ENCODE assay signal across 10 cellular contexts in genomic region chr2:96913398-96914202, GRCh38. TPM values are rescaled to one million over a fixed set of nuclear protein-coding genes. Genes with fewer than 3 reads are reported as not detected.
DNase-seq lines count a peak whose midpoint lies in the region; ATAC-seq, FAIRE-seq and TF ChIP-seq lines count a peak whose summit lies in the region.
"Had no signal": no experiment of that assay in that cellular context is flagged by ENCODE, and none has a peak within 500 bp of the region (broad histone marks: within the 10 kb centered on the region; RNA-seq: fewer than 3 reads in every experiment).

No MANE protein-coding gene starts in this region.

- DNase-seq in A549 (ENCODE audit: low read depth in 1 of 2, low spot score in 1 of 2): no peak
- DNase-seq in PC-3: no peak
- DNase-seq in natural killer cell: peak; percentile 29
- DNase-seq in NCI-H187 (lab: John Stamatoyannopoulos, UW): no peak
- no peak for DNase-seq in NCI-H524 (lab: John Stamatoyannopoulos, UW)
- no peak for DNase-seq in A172 (ENCODE audit: low spot score)
- DNase-seq: NCI-H345 had no signal

- intact Hi-C loops in PC-3 (cut with micrococcal nuclease) (no loop called here), natural killer cell (cut with micrococcal nuclease) (loop anchor here (5.0 kb wide), 1 partner anchor 36 kb away; no protein-coding TSS in a partner anchor)

- H3K27me3 Mint-ChIP-seq in activated T-helper 17 cell treated with anti-CD3 and anti-CD28 coated beads, Interleukin-2, amount 50 U/mL, for 72 hours: no peaks in the 10 kb centered on the region
- H3K27me3 Mint-ChIP-seq in natural killer cell (ENCODE audit: low read depth in 2 of 2): no peaks in the 10 kb centered on the region

- no peaks in the 10 kb centered on the region for H3K36me3 ChIP-seq in PC-3 (ENCODE audit: low read depth, low read length)
- H3K36me3 ChIP-seq: cardiac muscle cell had no signal

- no peaks in the 10 kb centered on the region for H3K4me1 ChIP-seq in A549
- peaks cover 13% of the 10 kb centered on the region for H3K4me1 ChIP-seq in PC-3 (ENCODE audit: insufficient read depth, low read length)

- H3K27me3 ChIP-seq in PC-3 (ENCODE audit: low read length): no peaks in the 10 kb centered on the region
- H3K27me3 ChIP-seq: cardiac muscle cell had no signal

- ATAC-seq in A549 (peak; percentile 32 to 38; a peak in 3 of 6 replicates), PC-3 (peak; percentile 53), natural killer cell (peak; percentile 70 to 81 (median 79)), HG03457 (IDR thresholded peaks at IDR 0.05; ENCODE audit: unreplicated experiment) (no peak)
- ATAC-seq in activated T-helper 17 cell treated with anti-CD3 and anti-CD28 coated beads, Interleukin-2, amount 50 U/mL, for 72 hours (replicated peaks): peak; percentile 94

- H3K27ac Mint-ChIP-seq in activated T-helper 17 cell treated with anti-CD3 and anti-CD28 coated beads, Interleukin-2, amount 50 U/mL, for 72 hours: peak overlapping the region; percentile 91
- peak overlapping the region; percentile 97 to 98 for H3K27ac Mint-ChIP-seq in natural killer cell

- no peaks in the 10 kb centered on the region for H3F3A ChIP-seq in PC-3 (ENCODE audit: low read length, unreplicated experiment)

- H3K9me3 ChIP-seq in A549 (peaks cover 24% of the 10 kb centered on the region), PC-3 (ENCODE audit: low read length) (no peaks in the 10 kb centered on the region)

- H3K36me3 Mint-ChIP-seq in activated T-helper 17 cell treated with anti-CD3 and anti-CD28 coated beads, Interleukin-2, amount 50 U/mL, for 72 hours (ENCODE audit: low read depth): no peaks in the 10 kb centered on the region
- no peaks in the 10 kb centered on the region for H3K36me3 Mint-ChIP-seq in natural killer cell

- CTCF ChIA-PET in A549 (lab: Yijun Ruan, JAX): interaction anchor here (1.6 kb wide), 1 partner anchor 37 kb away, joined by 7 read pairs; no protein-coding TSS in a partner anchor
- CTCF ChIA-PET in PC-3 (lab: Charles Lee): no interaction called here

- H3K4me3 ChIP-seq in A549 (no peak overlapping the region), PC-3 (ENCODE audit: low read length) (no peak overlapping the region)
- H3K4me3 ChIP-seq: cardiac muscle cell had no signal

- 60% methylated on average over 20 of the region's 20 CpGs for WGBS in A549 (ENCODE audit: missing lambda C conversion rate)

- TF ChIP-seq POLR2A in A549 (IDR thresholded peaks at IDR 0.05; ENCODE audit: low read length): no peak

- no peak for TF ChIP-seq EP300 in A549 (IDR thresholded peaks at IDR 0.05)

- TF ChIP-seq CTCF in A549 (IDR thresholded peaks at IDR 0.05) (no peak), PC-3 (conservative IDR thresholded peaks at IDR 0.05; ENCODE audit: low read depth, low read length) (no peak), natural killer cell (IDR thresholded peaks at IDR 0.05) (no peak)

- H3K4me1 Mint-ChIP-seq in activated T-helper 17 cell treated with anti-CD3 and anti-CD28 coated beads, Interleukin-2, amount 50 U/mL, for 72 hours: peaks cover 35% of the 10 kb centered on the region
- H3K4me1 Mint-ChIP-seq in natural killer cell: peaks cover 60 to 68% of the 10 kb centered on the region in 2 donors

- POLR2A ChIA-PET in A549 (lab: Yijun Ruan, JAX): no interaction called here
- POLR2A ChIA-PET in PC-3 (lab: Charles Lee; ENCODE audit: unreplicated experiment): no interaction called here

- H3K4me2 ChIP-seq in A549 (no peak overlapping the region), PC-3 (ENCODE audit: low read length) (peak overlapping the region; percentile 11; the same call in 1 of the 2 replicates)

- no peak overlapping the region for H3K9ac ChIP-seq in PC-3 (ENCODE audit: low read length)

- FAIRE-seq in A549 (lab: Jason Lieb, UNC): no peak

- H3K4me3 Mint-ChIP-seq in activated T-helper 17 cell treated with anti-CD3 and anti-CD28 coated beads, Interleukin-2, amount 50 U/mL, for 72 hours: peak overlapping the region; percentile 81
- peak overlapping the region; percentile 95 for H3K4me3 Mint-ChIP-seq in natural killer cell

- no peaks in the 10 kb centered on the region for H4K20me1 ChIP-seq in PC-3 (ENCODE audit: low read length)

- no peak overlapping the region for H3K27ac ChIP-seq in A549
- no peak overlapping the region for H3K27ac ChIP-seq in PC-3 (ENCODE audit: low read length)
- H3K27ac ChIP-seq: cardiac muscle cell had no signal

- H2AFZ ChIP-seq in PC-3 (ENCODE audit: low read length): no peak overlapping the region

- no peaks in the 10 kb centered on the region for H3K79me2 ChIP-seq in PC-3 (ENCODE audit: low read length)

- TF ChIP-seq RAD21 in A549 (conservative IDR thresholded peaks at IDR 0.05 in 1 of 2, IDR thresholded peaks at IDR 0.05 in 1 of 2): no peak

- TSS peak; percentile 29 for BruUV-seq in PC-3 (replicated peaks; lab: Mats Ljungman, UMichigan)

- peaks cover 3% of the 10 kb centered on the region for H3K9me3 Mint-ChIP-seq in activated T-helper 17 cell treated with anti-CD3 and anti-CD28 coated beads, Interleukin-2, amount 50 U/mL, for 72 hours
- peaks cover 0 to 4% of the 10 kb centered on the region in 2 donors for H3K9me3 Mint-ChIP-seq in natural killer cell

- H3K9me2 ChIP-seq in PC-3 (replicated peaks; ENCODE audit: low read length): no peaks in the 10 kb centered on the region

TF ChIP-seq in A549, 52 proteins besides CTCF, POLR2A, EP300 and RAD21:
- TF ChIP-seq HEYL (CRISPR knock-in tag; IDR thresholded peaks at IDR 0.05) (no peak), EHMT2 (IDR thresholded peaks at IDR 0.05; ENCODE audit: low read depth) (no peak), EHF (CRISPR knock-in tag; IDR thresholded peaks at IDR 0.05) (no peak), CEBPB (IDR thresholded peaks at IDR 0.05) (no peak), FOSL2 (IDR thresholded peaks at IDR 0.05) (no peak), FOSL2 (CRISPR knock-in tag; IDR thresholded peaks at IDR 0.05) (no peak), FOXS1 (CRISPR knock-in tag; IDR thresholded peaks at IDR 0.05) (no peak), RCOR1 (IDR thresholded peaks at IDR 0.05; ENCODE audit: low read depth, low read length) (no peak)

RNA-seq across cellular contexts. Expression of gene SEMA4C, which starts 43.7 kb away (rescaled TPM):
- polyA plus RNA-seq in A549 (2011; rRNA removed): 11.0 and 16.4 TPM in 2 replicates
- 14.2 and 18.5 TPM in 2 replicates for polyA plus RNA-seq in A549 (2012; cell fraction: cytosol; rRNA removed)
- 55.6 and 61.2 TPM in 2 replicates for polyA plus RNA-seq in A549 (2012; cell fraction: nucleus; rRNA removed)
- 12.3 to 15.1 TPM (median 14.4 TPM) in 3 replicates for polyA plus RNA-seq in A549 (2017; fragmentation: RNase III; extraction: RNeasy Plus Mini Kit Qiagen cat#74134 plus additional on column Dnase treatment)
- polyA minus RNA-seq in A549 (2011; rRNA and poly(A)+ RNA removed): 21.6 and 27.6 TPM in 2 replicates
- total RNA-seq in PC-3 (2014; rRNA removed): 20.6 and 29.8 TPM in 2 replicates
- total RNA-seq in activated T-helper 17 cell treated with anti-CD3 and anti-CD28 coated beads, Interleukin-2, amount 50 U/mL, for 72 hours: 1 to 10 TPM; 8.3 to 9.6 TPM
- total RNA-seq in natural killer cell: 10 to 100 TPM; 51.8 to 78.1 (median 65.8) TPM
- 38.4 and 40.1 TPM in 2 replicates for total RNA-seq in A172 (2014; rRNA removed; shearing (Covaris generic))

RNA-seq across cellular contexts. Expression of gene ANKRD39, which starts 55.8 kb away (rescaled TPM):
- polyA plus RNA-seq in A549 (2011; rRNA removed) (6.3 and 6.4 TPM in 2 replicates), A549 (2017; fragmentation: RNase III; extraction: RNeasy Plus Mini Kit Qiagen cat#74134 plus additional on column Dnase treatment) (16.4 to 16.5 TPM (median 16.5 TPM) in 3 replicates)
- 20.8 and 24.3 TPM in 2 replicates for polyA plus RNA-seq in A549 (2012; cell fraction: cytosol; rRNA removed)
- 27.9 and 33.4 TPM in 2 replicates for polyA plus RNA-seq in A549 (2012; cell fraction: nucleus; rRNA removed)
- polyA minus RNA-seq in A549 (2011; rRNA and poly(A)+ RNA removed): 4.3 and 6.2 TPM in 2 replicates
- total RNA-seq in PC-3 (2014; rRNA removed) (24.5 and 29.4 TPM in 2 replicates), natural killer cell (10 to 100 TPM; 15.5 to 22.3 (median 21.6) TPM)
- 10 to 100 TPM; 25.2 to 52.3 TPM for total RNA-seq in activated T-helper 17 cell treated with anti-CD3 and anti-CD28 coated beads, Interleukin-2, amount 50 U/mL, for 72 hours
- 33.5 and 37.9 TPM in 2 replicates for total RNA-seq in A172 (2014; rRNA removed; shearing (Covaris generic))
